ENCODE assay signal across 8 cellular contexts in the genomic region with DNA sequence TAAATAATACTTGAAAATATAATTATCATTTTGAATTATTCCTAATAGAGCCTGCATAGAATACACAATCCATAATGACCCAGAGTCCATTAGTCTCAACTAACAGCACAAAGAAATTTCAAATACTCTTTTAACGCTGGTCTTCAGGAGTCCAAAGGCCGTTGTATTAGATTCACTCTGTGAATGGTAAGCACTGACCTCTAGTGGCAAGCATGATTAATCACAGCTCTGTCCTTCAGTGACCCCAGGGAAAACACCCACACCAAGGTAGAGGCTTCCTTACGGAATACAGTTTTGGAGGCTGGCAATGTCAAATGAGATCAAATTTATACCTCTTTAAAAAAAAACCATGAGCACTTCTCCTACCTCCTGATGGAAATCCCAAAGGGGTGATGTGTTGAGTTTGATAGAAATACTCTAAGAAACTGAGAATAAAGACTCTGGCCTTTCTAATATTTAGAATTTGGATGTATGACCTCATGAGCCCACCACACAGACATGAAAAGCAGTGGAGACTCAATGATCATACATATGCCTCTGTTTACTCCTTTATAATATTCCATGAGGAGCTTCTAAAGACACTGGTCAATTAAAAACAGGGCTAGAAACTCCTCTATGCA.
DNase-seq lines count a peak whose midpoint lies in the region; ATAC-seq and TF ChIP-seq lines count a peak whose summit lies in the region.

No MANE protein-coding gene starts in this region.

- H3K9me3 Mint-ChIP-seq in activated T-helper 1 cell treated with anti-CD3 and anti-CD28 coated beads, Interleukin-12 subunit alpha, Interleukin-12 subunit beta, Interleukin-2, Interleukin-4 antibody, amounts not matched to agents 30 ng/mL and 10 ng/mL and 1 ng/mL, durations not matched to agents 14 hours and 24 hours and 36 hours = no peaks in the 10 kb centered on the region

- intact Hi-C loops in HCT116 (cut with micrococcal nuclease) = loop anchor here (2.0 to 10.0 kb wide), 6 partner anchors 88 to 916 kb away; partner anchors contain the start of gene GIMD1
- intact Hi-C loops in activated T-helper 1 cell treated with anti-CD3 and anti-CD28 coated beads, Interleukin-12 subunit alpha, Interleukin-12 subunit beta, Interleukin-2, Interleukin-4 antibody, amounts not matched to agents 30 ng/mL and 10 ng/mL and 1 ng/mL, durations not matched to agents 14 hours and 24 hours and 36 hours (cut with micrococcal nuclease) = loop anchor here (2.0 kb wide), 1 partner anchor 814 kb away; the partner anchor contains the start of gene GIMD1

- RAD21 ChIA-PET in HCT116 (lab: Charles Lee; ENCODE audit: low non-redundant PET in 1 of 2, low total read pairs in 2 of 2, uncharacterized antibody in 2 of 2, unreplicated experiment in 2 of 2) = no interaction called here

- peak overlapping the region; percentile 92 for H2AFZ ChIP-seq in HCT116 (ENCODE audit: low read depth, low read length, poor library complexity, severe bottlenecking)

- no peaks in the 10 kb centered on the region for H3K36me3 ChIP-seq in HCT116 (ENCODE audit: control insufficient read depth in 1 of 2, insufficient read depth in 2 of 2, low read length in 2 of 2)

- H3K79me2 ChIP-seq in HCT116 (ENCODE audit: insufficient read depth, low read length) = no peaks in the 10 kb centered on the region

- no peak overlapping the region for H3K9ac ChIP-seq in HCT116 (ENCODE audit: low read length)

- H4K20me1 ChIP-seq in HCT116 (ENCODE audit: insufficient read depth) = no peaks in the 10 kb centered on the region

- H3K4me1 Mint-ChIP-seq in activated T-helper 1 cell treated with anti-CD3 and anti-CD28 coated beads, Interleukin-12 subunit alpha, Interleukin-12 subunit beta, Interleukin-2, Interleukin-4 antibody, amounts not matched to agents 30 ng/mL and 10 ng/mL and 1 ng/mL, durations not matched to agents 14 hours and 24 hours and 36 hours (ENCODE audit: low read depth) = no peaks in the 10 kb centered on the region

- peak; percentile 58 for DNase-seq in AG08395 (ENCODE audit: low spot score)
- peak; percentile 18 for DNase-seq in GM12864 (ENCODE audit: low read depth)
- DNase-seq in HCT116 (ENCODE audit: low read depth, low spot score) = peak; percentile 55
- peak; percentile 72 to 76 for DNase-seq in Kasumi-1 (lab: John Stamatoyannopoulos, UW)
- DNase-seq in SW 1271 (lab: John Stamatoyannopoulos, UW) = peak; percentile 8 to 49
- DNase-seq in fibroblast of the aortic adventitia (ENCODE audit: low read depth) = peak; percentile 78
- no peak for DNase-seq in omental fat pad (ENCODE audit: low spot score)
- DNase-seq in activated T-helper 1 cell treated with anti-CD3 and anti-CD28 coated beads, Interleukin-12 subunit alpha, Interleukin-12 subunit beta, Interleukin-2, Interleukin-4 antibody, amounts not matched to agents 30 ng/mL and 10 ng/mL and 1 ng/mL, durations not matched to agents 14 hours and 24 hours and 36 hours (ENCODE audit: low spot score) = no peak

- no TSS peak for BruUV-seq in HCT116 (replicated peaks; lab: Mats Ljungman, UMichigan)

- no peaks in the 10 kb centered on the region for H3K9me3 ChIP-seq in HCT116 (ENCODE audit: control insufficient read depth in 1 of 2, insufficient read depth in 1 of 2, low read depth in 1 of 2, low read length in 2 of 2)

- H3K36me3 Mint-ChIP-seq in activated T-helper 1 cell treated with anti-CD3 and anti-CD28 coated beads, Interleukin-12 subunit alpha, Interleukin-12 subunit beta, Interleukin-2, Interleukin-4 antibody, amounts not matched to agents 30 ng/mL and 10 ng/mL and 1 ng/mL, durations not matched to agents 14 hours and 24 hours and 36 hours (ENCODE audit: low read depth) = no peaks in the 10 kb centered on the region

- H3K9me2 ChIP-seq in HCT116 (ENCODE audit: insufficient read depth) = no peaks in the 10 kb centered on the region

- POLR2A ChIA-PET in HCT116 (lab: Charles Lee) = no interaction called here

- TF ChIP-seq RAD21 in HCT116 (IDR thresholded peaks at IDR 0.05; ENCODE audit: low read depth) = peak; percentile 77

- H3K4me3 Mint-ChIP-seq in activated T-helper 1 cell treated with anti-CD3 and anti-CD28 coated beads, Interleukin-12 subunit alpha, Interleukin-12 subunit beta, Interleukin-2, Interleukin-4 antibody, amounts not matched to agents 30 ng/mL and 10 ng/mL and 1 ng/mL, durations not matched to agents 14 hours and 24 hours and 36 hours = no peak overlapping the region

- no peak for TF ChIP-seq POLR2A in HCT116 (IDR thresholded peaks at IDR 0.05; ENCODE audit: borderline replicate concordance, extremely low read depth, insufficient read depth, insufficient read length)

- no peaks in the 10 kb centered on the region for H3K27me3 Mint-ChIP-seq in activated T-helper 1 cell treated with anti-CD3 and anti-CD28 coated beads, Interleukin-12 subunit alpha, Interleukin-12 subunit beta, Interleukin-2, Interleukin-4 antibody, amounts not matched to agents 30 ng/mL and 10 ng/mL and 1 ng/mL, durations not matched to agents 14 hours and 24 hours and 36 hours (ENCODE audit: insufficient read depth)

- ATAC-seq in HCT116 (peak; percentile 100), omental fat pad (ENCODE audit: low FRiP score) (peak; percentile 93)

- no peak overlapping the region for H3K27ac Mint-ChIP-seq in activated T-helper 1 cell treated with anti-CD3 and anti-CD28 coated beads, Interleukin-12 subunit alpha, Interleukin-12 subunit beta, Interleukin-2, Interleukin-4 antibody, amounts not matched to agents 30 ng/mL and 10 ng/mL and 1 ng/mL, durations not matched to agents 14 hours and 24 hours and 36 hours

- H3K4me1 ChIP-seq in HCT116 (ENCODE audit: control insufficient read depth in 1 of 2, insufficient read depth in 2 of 2, low read length in 2 of 2) = 0 out of 4 replicates have a peak, but pooled peaks cover 0 to 2% of the 10 kb centered on the region in 2 experiments

- no peak overlapping the region for H3K27ac ChIP-seq in HCT116 (ENCODE audit: low read depth, low read length)

- H3K4me3 ChIP-seq in GM12864 (ENCODE audit: low read depth, low read length) (no peak overlapping the region), HCT116 (replicated peaks in 1 of 2; ENCODE audit: low read depth in 1 of 2, low read length in 2 of 2) (no peak overlapping the region), fibroblast of the aortic adventitia (ENCODE audit: low read depth, low read length) (no peak overlapping the region)

- TF ChIP-seq CTCF in GM12864 (IDR thresholded peaks at IDR 0.05; ENCODE audit: low read depth, low read length, missing control alignments) = peak; percentile 76
- peak; percentile 66 to 78 (median 75); a peak in 5 of 6 replicates for TF ChIP-seq CTCF in HCT116 (IDR thresholded peaks at IDR 0.05 in 2 of 3, conservative IDR thresholded peaks at IDR 0.05 in 1 of 3; ENCODE audit: borderline replicate concordance in 1 of 3, insufficient read depth in 1 of 3, low read depth in 2 of 3, low read length in 2 of 3)
- peak; percentile 83 for TF ChIP-seq CTCF in fibroblast of the aortic adventitia (IDR thresholded peaks at IDR 0.05; ENCODE audit: insufficient read depth, low read length)
- no peak for TF ChIP-seq CTCF in omental fat pad (IDR thresholded peaks at IDR 0.05)

- CTCF ChIA-PET in HCT116 (lab: Charles Lee) = interaction anchor here (0.8 to 2.0 kb wide), 7 partner anchors 11 to 917 kb away, joined by 3 to 8 read pairs (median 5); no protein-coding TSS in a partner anchor

- no peak overlapping the region for H3K4me2 ChIP-seq in HCT116 (ENCODE audit: low read length)

- H3K27me3 ChIP-seq in HCT116 (ENCODE audit: insufficient read depth, low read length) = no peaks in the 10 kb centered on the region

TF ChIP-seq in HCT116, 20 proteins besides CTCF, POLR2A, EP300 and RAD21:
- TF ChIP-seq, protein P1, sequence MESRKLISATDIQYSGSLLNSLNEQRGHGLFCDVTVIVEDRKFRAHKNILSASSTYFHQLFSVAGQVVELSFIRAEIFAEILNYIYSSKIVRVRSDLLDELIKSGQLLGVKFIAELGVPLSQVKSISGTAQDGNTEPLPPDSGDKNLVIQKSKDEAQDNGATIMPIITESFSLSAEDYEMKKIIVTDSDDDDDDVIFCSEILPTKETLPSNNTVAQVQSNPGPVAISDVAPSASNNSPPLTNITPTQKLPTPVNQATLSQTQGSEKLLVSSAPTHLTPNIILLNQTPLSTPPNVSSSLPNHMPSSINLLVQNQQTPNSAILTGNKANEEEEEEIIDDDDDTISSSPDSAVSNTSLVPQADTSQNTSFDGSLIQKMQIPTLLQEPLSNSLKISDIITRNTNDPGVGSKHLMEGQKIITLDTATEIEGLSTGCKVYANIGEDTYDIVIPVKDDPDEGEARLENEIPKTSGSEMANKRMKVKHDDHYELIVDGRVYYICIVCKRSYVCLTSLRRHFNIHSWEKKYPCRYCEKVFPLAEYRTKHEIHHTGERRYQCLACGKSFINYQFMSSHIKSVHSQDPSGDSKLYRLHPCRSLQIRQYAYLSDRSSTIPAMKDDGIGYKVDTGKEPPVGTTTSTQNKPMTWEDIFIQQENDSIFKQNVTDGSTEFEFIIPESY (IDR thresholded peaks at IDR 0.05; ENCODE audit: extremely low read depth, insufficient replicate concordance, low read length) = no peak
- TF ChIP-seq, protein P2, sequence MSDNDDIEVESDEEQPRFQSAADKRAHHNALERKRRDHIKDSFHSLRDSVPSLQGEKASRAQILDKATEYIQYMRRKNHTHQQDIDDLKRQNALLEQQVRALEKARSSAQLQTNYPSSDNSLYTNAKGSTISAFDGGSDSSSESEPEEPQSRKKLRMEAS (IDR thresholded peaks at IDR 0.05) = no peak
- 0 out of 2 replicates have a peak, but pooled peaks have one; percentile 17 for TF ChIP-seq CBX3 (IDR thresholded peaks at IDR 0.05; ENCODE audit: low read depth)
- TF ChIP-seq FOSL1 (IDR thresholded peaks at IDR 0.05; ENCODE audit: low read depth) = no peak
- no peak for TF ChIP-seq ELF1 (IDR thresholded peaks at IDR 0.05; ENCODE audit: borderline replicate concordance, low read depth)

Comparison
In these comparisons a context has a peak if more than half of its experiments do, and no peak if none do; other contexts are left out.
1. DNase-seq: peak in AG08395 (single experiment), GM12864 (single experiment), HCT116 (single experiment), Kasumi-1 (2 of 2), SW 1271 (2 of 2) and fibroblast of the aortic adventitia (single experiment); none in omental fat pad (single experiment) and activated T-helper 1 cell treated with anti-CD3 and anti-CD28 coated beads, Interleukin-12 subunit alpha, Interleukin-12 subunit beta, Interleukin-2, Interleukin-4 antibody, amounts not matched to agents 30 ng/mL and 10 ng/mL and 1 ng/mL, durations not matched to agents 14 hours and 24 hours and 36 hours (single experiment).
2. CTCF ChIP-seq: peak in GM12864 (single experiment), HCT116 (3 of 3) and fibroblast of the aortic adventitia (single experiment); none in omental fat pad (0 of 3).